34 cellular contexts compared by ENCODE assay signal in genomic region chr18:24506175-24506574, GRCh38. TPM values are rescaled to one million over a fixed set of nuclear protein-coding genes. Genes with fewer than 3 reads are reported as not detected.
"Had no signal": no experiment of that assay in that cellular context is flagged by ENCODE, and none has a peak within 500 bp of the region (broad histone marks: within the 10 kb centered on the region; RNA-seq: fewer than 3 reads in every experiment).

No MANE protein-coding gene starts in this region.

- H3K27ac Mint-ChIP-seq: activated CD4-positive, alpha-beta memory T cell treated with anti-CD3 and anti-CD28 coated beads for 36 hours; activated CD4-positive, alpha-beta T cell treated with anti-CD3 and anti-CD28 coated beads for 36 hours; activated CD4-positive, alpha-beta T cell treated with anti-CD3 and anti-CD28 coated beads, Interleukin-2, amount 10 ng/mL, durations not matched to agents 24 days and 14 days; activated CD8-positive, alpha-beta memory T cell treated with anti-CD3 and anti-CD28 coated beads, Interleukin-2, amount 10 ng/mL, durations not matched to agents 7 days and 5 days; activated CD8-positive, alpha-beta T cell treated with anti-CD3 and anti-CD28 coated beads, Interleukin-2, amount 10 ng/mL, durations not matched to agents 7 days and 5 days; activated naive CD4-positive, alpha-beta T cell treated with anti-CD3 and anti-CD28 coated beads for 36 hours; activated naive CD4-positive, alpha-beta T cell treated with anti-CD3 and anti-CD28 coated beads, Interleukin-2, amount 50 U/mL, for 24 hours; activated naive CD8-positive, alpha-beta T cell treated with anti-CD3 and anti-CD28 coated beads for 36 hours; activated naive CD8-positive, alpha-beta T cell treated with anti-CD3 and anti-CD28 coated beads, Interleukin-2, amount 50 U/mL, for 24 hours; activated T-helper 1 cell treated with anti-CD3 and anti-CD28 coated beads, Interleukin-12 subunit alpha, Interleukin-12 subunit beta, Interleukin-2, Interleukin-4 antibody, amounts not matched to agents 30 ng/mL and 10 ng/mL and 1 ng/mL, durations not matched to agents 14 hours and 24 hours and 36 hours; activated T-helper 2 cell treated with anti-CD3 and anti-CD28 coated beads, Interferon-gamma antibody, Interleukin-2, Interleukin-4, amounts not matched to agents 10 μg/mL and 5 μg/mL and 100 μg/mL, durations not matched to agents 14 hours and 24 hours and 36 hours; endodermal cell; T-helper 17 cell; T-helper 2 cell treated with Interferon-gamma antibody and Interleukin-4, amounts not matched to agents 5 μg/mL and 100 μg/mL, for 36 hours had no signal

- H3K9me3 ChIP-seq: adrenal gland, ascending aorta, gastrocnemius medialis had no signal

- ATAC-seq: activated CD4-positive, alpha-beta T cell treated with anti-CD3 and anti-CD28 coated beads for 36 hours; activated CD8-positive, alpha-beta memory T cell treated with anti-CD3 and anti-CD28 coated beads, Interleukin-2, amount 10 ng/mL, durations not matched to agents 7 days and 5 days; activated CD8-positive, alpha-beta T cell treated with anti-CD3 and anti-CD28 coated beads, Interleukin-2, amount 10 ng/mL, durations not matched to agents 7 days and 5 days; activated naive CD8-positive, alpha-beta T cell treated with anti-CD3 and anti-CD28 coated beads, Interleukin-2, amount 50 U/mL, for 24 hours; esophagus mucosa; gastrocnemius medialis; T-helper 17 cell had no signal

- H3K36me3 Mint-ChIP-seq: activated CD4-positive, alpha-beta memory T cell treated with anti-CD3 and anti-CD28 coated beads for 36 hours; activated CD8-positive, alpha-beta memory T cell treated with anti-CD3 and anti-CD28 coated beads, Interleukin-2, amount 10 ng/mL, durations not matched to agents 7 days and 5 days; activated naive CD4-positive, alpha-beta T cell treated with anti-CD3 and anti-CD28 coated beads, Interleukin-2, amount 50 U/mL, for 24 hours; activated naive CD8-positive, alpha-beta T cell treated with anti-CD3 and anti-CD28 coated beads for 36 hours had no signal

- H3K27ac ChIP-seq: adrenal gland, ascending aorta, brain microvascular endothelial cell, foreskin keratinocyte, gastrocnemius medialis had no signal

- H3K4me1 Mint-ChIP-seq: activated CD4-positive, alpha-beta T cell treated with anti-CD3 and anti-CD28 coated beads for 36 hours; activated CD4-positive, alpha-beta T cell treated with anti-CD3 and anti-CD28 coated beads, Interleukin-2, amount 10 ng/mL, durations not matched to agents 24 days and 14 days; activated CD8-positive, alpha-beta memory T cell treated with anti-CD3 and anti-CD28 coated beads, Interleukin-2, amount 10 ng/mL, durations not matched to agents 7 days and 5 days; activated naive CD4-positive, alpha-beta T cell treated with anti-CD3 and anti-CD28 coated beads, Interleukin-2, amount 50 U/mL, for 24 hours; activated naive CD8-positive, alpha-beta T cell treated with anti-CD3 and anti-CD28 coated beads for 36 hours; activated naive CD8-positive, alpha-beta T cell treated with anti-CD3 and anti-CD28 coated beads, Interleukin-2, amount 50 U/mL, for 24 hours; central memory CD8-positive, alpha-beta T cell; T-helper 17 cell had no signal

- H3K4me3 ChIP-seq: adrenal gland, ascending aorta, gastrocnemius medialis had no signal

- H3K9me3 Mint-ChIP-seq: activated CD4-positive, alpha-beta memory T cell treated with anti-CD3 and anti-CD28 coated beads for 36 hours; activated CD4-positive, alpha-beta T cell treated with anti-CD3 and anti-CD28 coated beads, Interleukin-2, amount 10 ng/mL, durations not matched to agents 24 days and 14 days; activated naive CD4-positive, alpha-beta T cell treated with anti-CD3 and anti-CD28 coated beads for 36 hours; activated naive CD4-positive, alpha-beta T cell treated with anti-CD3 and anti-CD28 coated beads, Interleukin-2, amount 50 U/mL, for 24 hours; activated naive CD8-positive, alpha-beta T cell treated with anti-CD3 and anti-CD28 coated beads for 36 hours; activated naive CD8-positive, alpha-beta T cell treated with anti-CD3 and anti-CD28 coated beads, Interleukin-2, amount 50 U/mL, for 24 hours; activated T-helper 1 cell treated with anti-CD3 and anti-CD28 coated beads, Interleukin-12 subunit alpha, Interleukin-12 subunit beta, Interleukin-2, Interleukin-4 antibody, amounts not matched to agents 30 ng/mL and 10 ng/mL and 1 ng/mL, durations not matched to agents 14 hours and 24 hours and 36 hours; activated T-helper 2 cell treated with anti-CD3 and anti-CD28 coated beads, Interferon-gamma antibody, Interleukin-2, Interleukin-4, amounts not matched to agents 10 μg/mL and 5 μg/mL and 100 μg/mL, durations not matched to agents 14 hours and 24 hours and 36 hours; central memory CD8-positive, alpha-beta T cell; endodermal cell; T-helper 2 cell treated with Interferon-gamma antibody and Interleukin-4, amounts not matched to agents 5 μg/mL and 100 μg/mL, for 36 hours had no signal

- H3K27me3 ChIP-seq: adrenal gland, ascending aorta, brain microvascular endothelial cell, foreskin keratinocyte, gastrocnemius medialis had no signal

- H3K36me3 ChIP-seq: adrenal gland, ascending aorta, brain microvascular endothelial cell, gastrocnemius medialis had no signal

- DNase-seq: activated CD4-positive, alpha-beta memory T cell treated with anti-CD3 and anti-CD28 coated beads for 36 hours; activated CD4-positive, alpha-beta T cell treated with anti-CD3 and anti-CD28 coated beads for 36 hours; activated CD4-positive, alpha-beta T cell treated with anti-CD3 and anti-CD28 coated beads, Interleukin-2, amount 10 ng/mL, durations not matched to agents 24 days and 14 days; activated CD4-positive, CD25-positive, alpha-beta regulatory T cell; activated CD4-positive, CD25-positive, alpha-beta regulatory T cell treated with anti-CD3 and anti-CD28 coated beads, Interleukin-2, amount 50 U/mL, for 72 hours; activated CD8-positive, alpha-beta memory T cell treated with anti-CD3 and anti-CD28 coated beads, Interleukin-2, amount 10 ng/mL, durations not matched to agents 7 days and 5 days; activated CD8-positive, alpha-beta memory T cell treated with anti-CD3 and anti-CD28 coated beads, Interleukin-2, amount 50 U/mL, for 4 hours; activated CD8-positive, alpha-beta T cell treated with anti-CD3 and anti-CD28 coated beads, Interleukin-2, amount 10 ng/mL, durations not matched to agents 7 days and 5 days; activated effector memory CD4-positive, alpha-beta T cell treated with anti-CD3 and anti-CD28 coated beads, Interleukin-2, amount 50 U/mL, for 16 hours; activated naive CD4-positive, alpha-beta T cell treated with anti-CD3 and anti-CD28 coated beads for 36 hours; activated naive CD8-positive, alpha-beta T cell treated with anti-CD3 and anti-CD28 coated beads for 36 hours; activated naive CD8-positive, alpha-beta T cell treated with anti-CD3 and anti-CD28 coated beads, Interleukin-2, amount 50 U/mL, for 24 hours; activated T-cell treated with anti-CD3 and anti-CD28 coated beads, Interleukin-2, amount 50 U/mL, for 1 hour; activated T-cell treated with anti-CD3 and anti-CD28 coated beads, Interleukin-2, amount 50 U/mL, for 48 hours; adrenal gland; brain microvascular endothelial cell; cortex of kidney; effector memory CD4-positive, alpha-beta T cell; endodermal cell; foreskin keratinocyte; gastrocnemius medialis; glutamatergic neuron; T-helper 1 cell; T-helper 17 cell; T1000 had no signal

- H3K27me3 Mint-ChIP-seq: activated CD8-positive, alpha-beta memory T cell treated with anti-CD3 and anti-CD28 coated beads, Interleukin-2, amount 10 ng/mL, durations not matched to agents 7 days and 5 days; activated naive CD4-positive, alpha-beta T cell treated with anti-CD3 and anti-CD28 coated beads, Interleukin-2, amount 50 U/mL, for 24 hours; activated naive CD8-positive, alpha-beta T cell treated with anti-CD3 and anti-CD28 coated beads for 36 hours; central memory CD8-positive, alpha-beta T cell had no signal

- H3K4me3 Mint-ChIP-seq: activated CD4-positive, alpha-beta memory T cell treated with anti-CD3 and anti-CD28 coated beads for 36 hours; activated CD4-positive, alpha-beta T cell treated with anti-CD3 and anti-CD28 coated beads for 36 hours; activated CD4-positive, alpha-beta T cell treated with anti-CD3 and anti-CD28 coated beads, Interleukin-2, amount 10 ng/mL, durations not matched to agents 24 days and 14 days; activated CD8-positive, alpha-beta memory T cell treated with anti-CD3 and anti-CD28 coated beads, Interleukin-2, amount 10 ng/mL, durations not matched to agents 7 days and 5 days; activated CD8-positive, alpha-beta T cell treated with anti-CD3 and anti-CD28 coated beads, Interleukin-2, amount 10 ng/mL, durations not matched to agents 7 days and 5 days; activated naive CD4-positive, alpha-beta T cell treated with anti-CD3 and anti-CD28 coated beads for 36 hours; activated naive CD4-positive, alpha-beta T cell treated with anti-CD3 and anti-CD28 coated beads, Interleukin-2, amount 50 U/mL, for 24 hours; activated naive CD8-positive, alpha-beta T cell treated with anti-CD3 and anti-CD28 coated beads for 36 hours; activated naive CD8-positive, alpha-beta T cell treated with anti-CD3 and anti-CD28 coated beads, Interleukin-2, amount 50 U/mL, for 24 hours; activated T-helper 1 cell treated with anti-CD3 and anti-CD28 coated beads, Interleukin-12 subunit alpha, Interleukin-12 subunit beta, Interleukin-2, Interleukin-4 antibody, amounts not matched to agents 30 ng/mL and 10 ng/mL and 1 ng/mL, durations not matched to agents 14 hours and 24 hours and 36 hours; central memory CD8-positive, alpha-beta T cell; endodermal cell; T-helper 17 cell; T-helper 2 cell treated with Interferon-gamma antibody and Interleukin-4, amounts not matched to agents 5 μg/mL and 100 μg/mL, for 36 hours had no signal

RNA-seq across cellular contexts. Expression of gene HRH4, which starts 45.7 kb away (rescaled TPM):
- total RNA-seq: activated CD8-positive, alpha-beta memory T cell treated with anti-CD3 and anti-CD28 coated beads for 36 hours; activated CD8-positive, alpha-beta memory T cell treated with anti-CD3 and anti-CD28 coated beads, Interleukin-2, amount 10 ng/mL, durations not matched to agents 7 days and 5 days; activated CD8-positive, alpha-beta T cell treated with anti-CD3 and anti-CD28 coated beads, Interleukin-2, amount 10 ng/mL, durations not matched to agents 7 days and 5 days; activated naive CD4-positive, alpha-beta T cell treated with anti-CD3 and anti-CD28 coated beads for 36 hours; activated naive CD8-positive, alpha-beta T cell treated with anti-CD3 and anti-CD28 coated beads for 36 hours; ascending aorta; dermis microvascular lymphatic vessel endothelial cell; gastrocnemius medialis had no signal
